In genomic region chr6:135334169-135334568, GRCh38 we compare ENCODE assay signal across 17 cellular contexts.
DNase-seq lines count a peak whose midpoint lies in the region; ATAC-seq and TF ChIP-seq lines count a peak whose summit lies in the region.
"Had no signal": no experiment of that assay in that cellular context is flagged by ENCODE, and none has a peak within 500 bp of the region (broad histone marks: within the 10 kb centered on the region; RNA-seq: fewer than 3 reads in every experiment).

No MANE protein-coding gene starts in this region.

- H3K27ac ChIP-seq in GM23338 (ENCODE audit: low read depth): no peak overlapping the region
- H3K27ac ChIP-seq: coronary artery, esophagus muscularis mucosa, lower lobe of right lung, neural progenitor cell had no signal

- H3K4me3 ChIP-seq in GM23338 (no peak overlapping the region), choroid plexus epithelial cell (ENCODE audit: low read depth, low read length) (no peak overlapping the region)
- H3K4me3 ChIP-seq: coronary artery, esophagus muscularis mucosa, lower lobe of right lung, neural progenitor cell had no signal

- no peak overlapping the region for H2AFZ ChIP-seq in GM23338
- H2AFZ ChIP-seq: neural progenitor cell had no signal

- H3F3A ChIP-seq in GM23338 (replicated peaks; ENCODE audit: low read depth): no peaks in the 10 kb centered on the region

- no peaks in the 10 kb centered on the region for H3K27me3 Mint-ChIP-seq in GM23338 (ENCODE audit: insufficient read depth, low read depth, poor library complexity)
- H3K27me3 Mint-ChIP-seq: activated B cell treated with CpG ODN at 0.5 μM for 24 hours; CD4-positive, alpha-beta memory T cell; stimulated activated naive CD8-positive, alpha-beta T cell treated with anti-CD3 and anti-CD28 coated beads, Interleukin-15, Interleukin-2, amounts not matched to agents 100 ng/mL and 50 ng/mL, for 24 hours had no signal

- no peak overlapping the region for H3K4me3 Mint-ChIP-seq in GM23338
- H3K4me3 Mint-ChIP-seq: activated B cell treated with CpG ODN at 0.5 μM for 24 hours; CD4-positive, alpha-beta memory T cell; neural progenitor cell; stimulated activated naive CD8-positive, alpha-beta T cell treated with anti-CD3 and anti-CD28 coated beads, Interleukin-15, Interleukin-2, amounts not matched to agents 100 ng/mL and 50 ng/mL, for 24 hours had no signal

- H3K36me3 ChIP-seq in GM23338 (ENCODE audit: insufficient read depth): no peaks in the 10 kb centered on the region
- H3K36me3 ChIP-seq: esophagus muscularis mucosa, lower lobe of right lung, neural progenitor cell had no signal

- H3K4me1 Mint-ChIP-seq in GM23338: no peaks in the 10 kb centered on the region
- H3K4me1 Mint-ChIP-seq: activated B cell treated with CpG ODN at 0.5 μM for 24 hours; CD4-positive, alpha-beta memory T cell; neural progenitor cell had no signal

- no peak overlapping the region for H3K27ac Mint-ChIP-seq in GM23338
- H3K27ac Mint-ChIP-seq: activated B cell treated with CpG ODN at 0.5 μM for 24 hours; CD4-positive, alpha-beta memory T cell; neural progenitor cell; stimulated activated naive CD8-positive, alpha-beta T cell treated with anti-CD3 and anti-CD28 coated beads, Interleukin-15, Interleukin-2, amounts not matched to agents 100 ng/mL and 50 ng/mL, for 24 hours had no signal

- no peaks in the 10 kb centered on the region for H3K36me3 Mint-ChIP-seq in GM23338 (ENCODE audit: low read depth)

- DNase-seq in GM23338 (ENCODE audit: low spot score): no peak
- peak; percentile 49 for DNase-seq in MV-4-11 (lab: John Stamatoyannopoulos, UW)
- peak; percentile 61 for DNase-seq in choroid plexus epithelial cell (ENCODE audit: low read depth)
- peak; percentile 5 for DNase-seq in myocyte (ENCODE audit: low read depth)
- no peak for DNase-seq in hippocampal formation (lab: John Stamatoyannopoulos, UW)
- DNase-seq: activated B cell treated with CpG ODN at 0.5 μM for 24 hours; CD4-positive, alpha-beta memory T cell; H7; lower lobe of right lung; NCI-H2227 treated with DMSO at 0.1 percent for 48 hours had no signal

- no peaks in the 10 kb centered on the region for H3K9me3 Mint-ChIP-seq in GM23338
- H3K9me3 Mint-ChIP-seq: activated B cell treated with CpG ODN at 0.5 μM for 24 hours; CD4-positive, alpha-beta memory T cell; neural progenitor cell; stimulated activated naive CD8-positive, alpha-beta T cell treated with anti-CD3 and anti-CD28 coated beads, Interleukin-15, Interleukin-2, amounts not matched to agents 100 ng/mL and 50 ng/mL, for 24 hours had no signal

- ATAC-seq in GM23338: no peak
- no peak for ATAC-seq in HG02623 (IDR thresholded peaks at IDR 0.05; ENCODE audit: unreplicated experiment)
- ATAC-seq in HG03196 (IDR thresholded peaks at IDR 0.05; ENCODE audit: unreplicated experiment): no peak
- ATAC-seq: lower lobe of right lung, Panc1 had no signal

- no peaks in the 10 kb centered on the region for H3K4me1 ChIP-seq in GM23338 (ENCODE audit: insufficient read depth)
- H3K4me1 ChIP-seq: esophagus muscularis mucosa, lower lobe of right lung, neural progenitor cell had no signal

- H4K20me1 ChIP-seq in GM23338 (replicated peaks; ENCODE audit: insufficient read depth): no peaks in the 10 kb centered on the region

- H3K27me3 ChIP-seq in GM23338 (ENCODE audit: insufficient read depth): no peaks in the 10 kb centered on the region
- H3K27me3 ChIP-seq: esophagus muscularis mucosa, neural progenitor cell had no signal

- H3K79me2 ChIP-seq in GM23338 (replicated peaks; ENCODE audit: insufficient read depth): no peaks in the 10 kb centered on the region

- H3K9me2 ChIP-seq in GM23338 (ENCODE audit: insufficient read depth): no peaks in the 10 kb centered on the region

- no peak overlapping the region for H3K4me2 ChIP-seq in GM23338
- H3K4me2 ChIP-seq: neural progenitor cell had no signal

- no peak for TF ChIP-seq CTCF in GM23338 (conservative IDR thresholded peaks at IDR 0.05; ENCODE audit: low read depth in 2 of 2)
- no peak for TF ChIP-seq CTCF in choroid plexus epithelial cell (conservative IDR thresholded peaks at IDR 0.05; ENCODE audit: low read depth, low read length)

TF ChIP-seq in GM23338, 12 proteins besides CTCF, POLR2A, EP300 and RAD21:
- TF ChIP-seq POLR2AphosphoS5 (IDR thresholded peaks at IDR 0.05; ENCODE audit: low read depth): no peak
- no peak for TF ChIP-seq JUNB (IDR thresholded peaks at IDR 0.05; ENCODE audit: unreplicated experiment)
- TF ChIP-seq STAT1 (IDR thresholded peaks at IDR 0.05; ENCODE audit: unreplicated experiment): no peak
- no peak for TF ChIP-seq REST (IDR thresholded peaks at IDR 0.05; ENCODE audit: unreplicated experiment)
- TF ChIP-seq CREB1 (CRISPR knock-in tag; IDR thresholded peaks at IDR 0.05; ENCODE audit: low read depth): peak; percentile 8; the same call in 1 of the 2 replicates

Comparison
In these comparisons a context has a peak if more than half of its experiments do, and no peak if none do; other contexts are left out.
1. DNase-seq: peak in MV-4-11 (single experiment), choroid plexus epithelial cell (single experiment) and myocyte (single experiment); none in GM23338 (single experiment) and hippocampal formation (0 of 2).